In the genomic region with DNA sequence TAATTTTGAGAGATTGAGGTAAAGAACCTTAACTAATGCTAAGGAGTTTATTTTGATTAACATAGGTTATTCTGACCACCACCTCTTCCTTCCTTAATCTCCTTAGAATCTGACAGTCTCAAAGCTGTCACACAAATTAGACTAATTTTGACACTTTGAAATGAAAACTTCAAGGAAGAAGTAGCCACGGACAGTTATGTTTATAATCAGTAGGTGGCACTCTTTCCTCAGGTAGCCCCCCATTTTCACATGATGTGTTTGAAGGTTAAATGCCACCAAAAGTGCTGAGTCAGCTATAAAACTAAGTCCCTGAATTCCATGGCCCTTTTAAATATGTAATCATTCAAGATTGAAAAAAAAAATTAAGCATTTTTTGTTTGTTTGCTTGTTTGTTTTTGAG, we compare ENCODE assay signal across 9 cellular contexts. TPM values are rescaled to one million over a fixed set of nuclear protein-coding genes. Genes with fewer than 3 reads are reported as not detected.
A peak's percentile ranks its signal among the peaks of the same experiment; 100 is the strongest.
DNase-seq lines count a peak whose midpoint lies in the region; ATAC-seq, FAIRE-seq and TF ChIP-seq lines count a peak whose summit lies in the region.
"Had no signal": no experiment of that assay in that cellular context is flagged by ENCODE, and none has a peak within 500 bp of the region (broad histone marks: within the 10 kb centered on the region; RNA-seq: fewer than 3 reads in every experiment).

No MANE protein-coding gene starts in this region.

- no peaks in the 10 kb centered on the region for H3K9me3 ChIP-seq in gastrocnemius medialis

- no peaks in the 10 kb centered on the region for H3K27me3 Mint-ChIP-seq in activated CD8-positive, alpha-beta memory T cell treated with anti-CD3 and anti-CD28 coated beads, Interleukin-2, amount 10 ng/mL, durations not matched to agents 7 days and 5 days

- CTCF ChIA-PET in activated CD8-positive, alpha-beta memory T cell treated with anti-CD3 and anti-CD28 coated beads, Interleukin-2, amount 10 ng/mL, durations not matched to agents 7 days and 5 days (lab: Charles Lee), result interaction anchor here (0.7 to 1.4 kb wide), 3 partner anchors 23 to 422 kb away, joined by 3 to 4 read pairs (median 3); no protein-coding TSS in a partner anchor

- intact Hi-C loops in gastrocnemius medialis (cut with DNase I; ENCODE audit: low total_unique reads), result no loop called here

- no peak for FAIRE-seq in bronchial epithelial cell (lab: Jason Lieb, UNC)

- H3K27me3 ChIP-seq in bronchial epithelial cell (ENCODE audit: control insufficient read depth, insufficient read depth, low read length) (no peaks in the 10 kb centered on the region), gastrocnemius medialis (no peaks in the 10 kb centered on the region)

- H3K9me3 Mint-ChIP-seq in activated CD8-positive, alpha-beta memory T cell treated with anti-CD3 and anti-CD28 coated beads, Interleukin-2, amount 10 ng/mL, durations not matched to agents 7 days and 5 days (ENCODE audit: low read depth), result no peaks in the 10 kb centered on the region
- H3K9me3 Mint-ChIP-seq: activated T-cell treated with anti-CD3 and anti-CD28 coated beads, Interleukin-2, amount 50 U/mL, for 72 hours had no signal

- H3K4me1 Mint-ChIP-seq in activated CD8-positive, alpha-beta memory T cell treated with anti-CD3 and anti-CD28 coated beads, Interleukin-2, amount 10 ng/mL, durations not matched to agents 7 days and 5 days, result peaks cover under 1% of the 10 kb centered on the region

- H3K27ac ChIP-seq in gastrocnemius medialis (no peak overlapping the region), coronary artery (no peak overlapping the region)

- H3K4me3 ChIP-seq in bronchial epithelial cell (ENCODE audit: low read depth, low read length) (no peak overlapping the region), gastrocnemius medialis (no peak overlapping the region), coronary artery (no peak overlapping the region)

- peak; percentile 42 for ATAC-seq in activated CD8-positive, alpha-beta memory T cell treated with anti-CD3 and anti-CD28 coated beads, Interleukin-2, amount 10 ng/mL, durations not matched to agents 7 days and 5 days
- ATAC-seq in gastrocnemius medialis (no peak), HG03108 (IDR thresholded peaks at IDR 0.05; ENCODE audit: unreplicated experiment) (no peak)

- in situ Hi-C loops in gastrocnemius medialis (cut with MboI; ENCODE audit: low sequenced_read_pairs in 4 of 4), result loop anchor here in 1 of 4 donors (10.0 kb wide), 1 partner anchor 57 kb away; no protein-coding TSS in a partner anchor

- no peak for DNase-seq in activated CD8-positive, alpha-beta memory T cell treated with anti-CD3 and anti-CD28 coated beads, Interleukin-2, amount 10 ng/mL, durations not matched to agents 7 days and 5 days
- no peak for DNase-seq in activated CD8-positive, alpha-beta memory T cell treated with anti-CD3 and anti-CD28 coated beads, Interleukin-2, amount 50 U/mL, for 4 hours
- DNase-seq in bronchial epithelial cell (ENCODE audit: low read depth) (peak; percentile 27), gastrocnemius medialis (no peak), NCI-H1694 (lab: John Stamatoyannopoulos, UW) (no peak), coronary artery (ENCODE audit: low spot score) (no peak)
- DNase-seq: activated T-cell treated with anti-CD3 and anti-CD28 coated beads, Interleukin-2, amount 50 U/mL, for 72 hours had no signal

- peaks cover 14% of the 10 kb centered on the region for H3K36me3 Mint-ChIP-seq in activated CD8-positive, alpha-beta memory T cell treated with anti-CD3 and anti-CD28 coated beads, Interleukin-2, amount 10 ng/mL, durations not matched to agents 7 days and 5 days

- no peak overlapping the region for H3K4me3 Mint-ChIP-seq in activated CD8-positive, alpha-beta memory T cell treated with anti-CD3 and anti-CD28 coated beads, Interleukin-2, amount 10 ng/mL, durations not matched to agents 7 days and 5 days
- H3K4me3 Mint-ChIP-seq: activated T-cell treated with anti-CD3 and anti-CD28 coated beads, Interleukin-2, amount 50 U/mL, for 72 hours had no signal

- no peaks in the 10 kb centered on the region for H3K4me1 ChIP-seq in gastrocnemius medialis

- TF ChIP-seq POLR2A in gastrocnemius medialis (IDR thresholded peaks at IDR 0.05), result no peak

- peak; percentile 62 for TF ChIP-seq CTCF in LNCAP (IDR thresholded peaks at IDR 0.05)
- peak; percentile 25 for TF ChIP-seq CTCF in bronchial epithelial cell (IDR thresholded peaks at IDR 0.05; ENCODE audit: insufficient read depth, low read length, severe bottlenecking)
- peak in 3 of 5 experiments; percentile 6 to 29 (median 10) for TF ChIP-seq CTCF in gastrocnemius medialis (IDR thresholded peaks at IDR 0.05 in 4 of 5, conservative IDR thresholded peaks at IDR 0.05 in 1 of 5)
- TF ChIP-seq CTCF in coronary artery (IDR thresholded peaks at IDR 0.05), result no peak

- H3K27ac Mint-ChIP-seq in activated CD8-positive, alpha-beta memory T cell treated with anti-CD3 and anti-CD28 coated beads, Interleukin-2, amount 10 ng/mL, durations not matched to agents 7 days and 5 days, result no peak overlapping the region
- H3K27ac Mint-ChIP-seq: activated T-cell treated with anti-CD3 and anti-CD28 coated beads, Interleukin-2, amount 50 U/mL, for 72 hours had no signal

- no peaks in the 10 kb centered on the region for H3K36me3 ChIP-seq in bronchial epithelial cell (ENCODE audit: control insufficient read depth, insufficient read depth, low read length)
- H3K36me3 ChIP-seq in gastrocnemius medialis, result peaks cover 0 to 19% of the 10 kb centered on the region in 2 donors

RNA-seq across cellular contexts. Expression of a gene that starts 22.4 kb away (rescaled TPM):
- total RNA-seq in activated CD8-positive, alpha-beta memory T cell treated with anti-CD3 and anti-CD28 coated beads, Interleukin-2, amount 10 ng/mL, durations not matched to agents 7 days and 5 days, result 10 to 100 TPM; 50.1 to 68.3 TPM
- total RNA-seq in bronchial epithelial cell (63.5 and 106 TPM in 2 replicates), gastrocnemius medialis (10 to 100 TPM; 20.6 to 29.3 (median 26.4) TPM)

RNA-seq across cellular contexts. Expression of a gene that starts 23.9 kb away (rescaled TPM):
- total RNA-seq in activated CD8-positive, alpha-beta memory T cell treated with anti-CD3 and anti-CD28 coated beads, Interleukin-2, amount 10 ng/mL, durations not matched to agents 7 days and 5 days, result under 1 TPM; 0.33 to 0.35 TPM
- total RNA-seq in bronchial epithelial cell (0.26 and 0.90 TPM in 2 replicates), gastrocnemius medialis (1 to 10 TPM in 2 of 4 donors, under 1 TPM in 2; 0.20 to 1.7 (median 0.70) TPM)

RNA-seq across cellular contexts. Expression of a gene that starts 32.7 kb away (rescaled TPM):
- 10 to 100 TPM; 31.9 to 33.9 TPM for total RNA-seq in activated CD8-positive, alpha-beta memory T cell treated with anti-CD3 and anti-CD28 coated beads, Interleukin-2, amount 10 ng/mL, durations not matched to agents 7 days and 5 days
- 49.4 and 54.5 TPM in 2 replicates for total RNA-seq in bronchial epithelial cell
- 10 to 100 TPM; 24.5 to 35.6 (median 27.3) TPM for total RNA-seq in gastrocnemius medialis
